18 cellular contexts compared by ENCODE assay signal in genomic region chr6:75489025-75489424, GRCh38. TPM values are rescaled to one million over a fixed set of nuclear protein-coding genes. Genes with fewer than 3 reads are reported as not detected.
A peak's percentile ranks its signal among the peaks of the same experiment; 100 is the strongest.
DNase-seq lines count a peak whose midpoint lies in the region; ATAC-seq, FAIRE-seq and TF ChIP-seq lines count a peak whose summit lies in the region.
"Had no signal": no experiment of that assay in that cellular context is flagged by ENCODE, and none has a peak within 500 bp of the region (broad histone marks: within the 10 kb centered on the region; RNA-seq: fewer than 3 reads in every experiment).

No MANE protein-coding gene starts in this region.

- H3K9me3 ChIP-seq in cardiac muscle cell (ENCODE audit: low read depth): no peaks in the 10 kb centered on the region
- H3K9me3 ChIP-seq in upper lobe of right lung: no peaks in the 10 kb centered on the region

- no peak for TF ChIP-seq CTCF in cardiac muscle cell (IDR thresholded peaks at IDR 0.05; ENCODE audit: low read depth, low read length)
- TF ChIP-seq CTCF in nephron (IDR thresholded peaks at IDR 0.05; ENCODE audit: unreplicated experiment in 3 of 3): no peak
- no peak for TF ChIP-seq CTCF in upper lobe of right lung (IDR thresholded peaks at IDR 0.05)

- peaks cover 45% of the 10 kb centered on the region for H3K4me1 Mint-ChIP-seq in nephron
- H3K4me1 Mint-ChIP-seq: activated naive CD8-positive, alpha-beta T cell treated with anti-CD3 and anti-CD28 coated beads for 36 hours had no signal

- intact Hi-C loops in cardiac septum (cut with DNase I): no loop called here
- intact Hi-C loops in upper lobe of right lung (cut with DNase I): no loop called here

- ATAC-seq in upper lobe of right lung: no peak
- no peak for ATAC-seq in HG02885 (IDR thresholded peaks at IDR 0.05; ENCODE audit: poor library complexity, unreplicated experiment)
- ATAC-seq: HepG2 had no signal

- peaks cover 3% of the 10 kb centered on the region for H3K36me3 ChIP-seq in cardiac muscle cell
- H3K36me3 ChIP-seq in upper lobe of right lung: no peaks in the 10 kb centered on the region

- H3K27me3 ChIP-seq in cardiac muscle cell: no peaks in the 10 kb centered on the region
- H3K27me3 ChIP-seq in upper lobe of right lung: no peaks in the 10 kb centered on the region

- no peaks in the 10 kb centered on the region for H3K9me3 Mint-ChIP-seq in nephron
- H3K9me3 Mint-ChIP-seq: activated naive CD8-positive, alpha-beta T cell treated with anti-CD3 and anti-CD28 coated beads for 36 hours had no signal

- H3K4me3 Mint-ChIP-seq in nephron: peak overlapping the region in 1 of 3 experiments; percentile 65
- H3K4me3 Mint-ChIP-seq: activated naive CD8-positive, alpha-beta T cell treated with anti-CD3 and anti-CD28 coated beads for 36 hours had no signal

- peak overlapping the region; percentile 98 for H3K27ac ChIP-seq in cardiac muscle cell
- H3K27ac ChIP-seq in upper lobe of right lung: peak overlapping the region; percentile 67

- H3K27me3 Mint-ChIP-seq in nephron (ENCODE audit: low read depth): no peaks in the 10 kb centered on the region

- FAIRE-seq in RCC 7860 (lab: Jason Lieb, UNC): no peak
- FAIRE-seq: endometrium, HepG2 had no signal

- DNase-seq in cardiac muscle cell (ENCODE audit: low read depth in 1 of 2, low spot score in 1 of 2) (peak in 1 of 2 donors; percentile 71), cardiac septum (ENCODE audit: low spot score) (no peak), fibroblast of peridontal ligament (ENCODE audit: extremely low read depth) (peak; percentile 14), upper lobe of right lung (no peak), RCC 7860 (ENCODE audit: low spot score) (no peak)
- no peak for DNase-seq in stimulated activated CD4-positive, alpha-beta T cell treated with anti-CD3 and anti-CD28 coated beads, Interleukin-2, amount 100 ng/mL, for 24 hours
- DNase-seq: activated CD4-positive, alpha-beta T cell treated with anti-CD3 and anti-CD28 coated beads, Interleukin-2, amount 50 U/mL, for 4 hours; activated naive CD8-positive, alpha-beta T cell treated with anti-CD3 and anti-CD28 coated beads for 36 hours; cerebellar nuclear complex; DND-41; NCI-H2081; NCI-H69; nucleus accumbens; stimulated activated CD4-positive, alpha-beta T cell treated with anti-CD3 and anti-CD28 coated beads, Interleukin-4, amount 100 ng/mL, for 4 hours had no signal

- no peaks in the 10 kb centered on the region for H3K36me3 Mint-ChIP-seq in nephron (ENCODE audit: low read depth)
- H3K36me3 Mint-ChIP-seq: activated naive CD8-positive, alpha-beta T cell treated with anti-CD3 and anti-CD28 coated beads for 36 hours had no signal

- H3K4me3 ChIP-seq in cardiac muscle cell (peak overlapping the region; percentile 64), upper lobe of right lung (peak overlapping the region; percentile 53)

- peaks cover 39% of the 10 kb centered on the region for H3K4me1 ChIP-seq in cardiac muscle cell (ENCODE audit: low read depth)
- H3K4me1 ChIP-seq in upper lobe of right lung: peaks cover 8% of the 10 kb centered on the region

- H3K27ac Mint-ChIP-seq in nephron: peak overlapping the region; percentile 47 to 83 (median 51)
- H3K27ac Mint-ChIP-seq: activated naive CD8-positive, alpha-beta T cell treated with anti-CD3 and anti-CD28 coated beads for 36 hours had no signal

RNA-seq across cellular contexts. Expression of gene FILIP1, which starts 4.6 kb away (rescaled TPM):
- total RNA-seq in cardiac muscle cell (56.8 and 107 TPM in 2 replicates), cardiac septum (183 TPM), upper lobe of right lung (21.6 TPM)
- 64.8 and 84.7 TPM in 2 replicates for polyA plus RNA-seq in cardiac muscle cell
- total RNA-seq: activated naive CD8-positive, alpha-beta T cell treated with anti-CD3 and anti-CD28 coated beads for 36 hours; HepG2 had no signal
- polyA plus RNA-seq: HepG2 had no signal
